8 cellular contexts compared by ENCODE assay signal in the genomic region with DNA sequence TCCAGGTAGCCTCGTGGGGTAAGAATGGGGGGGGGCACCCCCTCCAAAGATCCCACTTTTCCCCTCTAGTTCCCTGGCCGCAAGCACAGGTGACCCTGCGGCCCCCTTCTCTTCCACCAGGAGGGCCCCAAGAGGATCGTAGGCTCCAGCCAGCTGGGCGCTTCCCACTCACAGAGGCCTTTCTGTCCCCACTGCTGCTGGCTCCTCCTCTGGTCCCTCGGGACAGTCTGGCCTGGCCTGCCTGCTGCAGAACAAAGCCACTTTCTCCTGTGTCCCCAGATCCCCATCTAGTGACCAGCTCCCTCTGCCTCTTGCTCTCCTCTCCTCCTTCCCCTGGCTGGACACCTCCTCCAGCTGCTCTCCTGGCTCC. TPM values are rescaled to one million over a fixed set of nuclear protein-coding genes. Genes with fewer than 3 reads are reported as not detected.
A peak's percentile ranks its signal among the peaks of the same experiment; 100 is the strongest.
DNase-seq lines count a peak whose midpoint lies in the region; ATAC-seq and TF ChIP-seq lines count a peak whose summit lies in the region.

No MANE protein-coding gene starts in this region.

- BruUV-seq in Panc1 (replicated peaks; lab: Mats Ljungman, UMichigan), result no TSS peak

- peaks cover 2% of the 10 kb centered on the region; the same call in 1 of the 2 replicates for H3K4me1 ChIP-seq in Panc1 (ENCODE audit: control insufficient read depth, insufficient read depth, low read length)

- in situ Hi-C loops in Panc1 (cut with HindIII; ENCODE audit: low pct_unique_long_range_greater_than_20kb, low sequenced_read_pairs), result no loop called here

- POLR2A ChIA-PET in HEK293T (lab: Yijun Ruan, JAX), result interaction anchor here (1.2 to 3.2 kb wide), 5 partner anchors 13 to 170 kb away, joined by 3 to 27 read pairs (median 5); partner anchors contain the start of gene MAN1B1
- POLR2A ChIA-PET in Panc1 (lab: Charles Lee), result interaction anchor here (0.6 kb wide), 1 partner anchor 369 kb away, joined by 8 read pairs; no protein-coding TSS in a partner anchor
- POLR2A ChIA-PET in naive thymus-derived CD8-positive, alpha-beta T cell (lab: Charles Lee), result interaction anchor here (0.6 to 6.8 kb wide), 14 partner anchors 10 to 358 kb away, joined by 3 to 73 read pairs (median 4); partner anchors contain the start of gene MAN1B1

- ATAC-seq in Panc1, result peak; percentile 42
- no peak for ATAC-seq in naive thymus-derived CD8-positive, alpha-beta T cell
- ATAC-seq in HG03159 (IDR thresholded peaks at IDR 0.05; ENCODE audit: unreplicated experiment), result no peak

- H3K27ac ChIP-seq in Panc1 (ENCODE audit: low read length), result peak overlapping the region; percentile 66

- H3K36me3 Mint-ChIP-seq in endothelial cell (ENCODE audit: low read depth, unreplicated experiment), result no peaks in the 10 kb centered on the region
- H3K36me3 Mint-ChIP-seq in naive thymus-derived CD8-positive, alpha-beta T cell, result no peaks in the 10 kb centered on the region

- DNase-seq in COLO668 (lab: John Stamatoyannopoulos, UW; ENCODE audit: unreplicated experiment) (peak; percentile 84), HEK293T (ENCODE audit: extremely low spot score) (no peak), Panc1 (ENCODE audit: low read depth, low spot score) (no peak), endothelial cell (ENCODE audit: low spot score) (no peak), ureter (ENCODE audit: low spot score) (no peak), COLO829 (ENCODE audit: low spot score) (no peak)
- DNase-seq in naive thymus-derived CD8-positive, alpha-beta T cell, result peak in 1 of 10 donors; percentile 62

- peak overlapping the region; percentile 53 for H3K4me3 ChIP-seq in Panc1 (ENCODE audit: low read depth in 2 of 2, low read length in 2 of 2)

- H3K27ac Mint-ChIP-seq in endothelial cell (ENCODE audit: unreplicated experiment), result no peak overlapping the region
- peak overlapping the region in 5 of 10 donors; percentile 19 to 76 (median 67) for H3K27ac Mint-ChIP-seq in naive thymus-derived CD8-positive, alpha-beta T cell

- H3K9me3 ChIP-seq in Panc1 (ENCODE audit: control insufficient read depth, insufficient read depth, low read depth, low read length), result no peaks in the 10 kb centered on the region

- H3K36me3 ChIP-seq in Panc1 (ENCODE audit: control insufficient read depth, insufficient read depth, low read length), result no peaks in the 10 kb centered on the region; the same call in 1 of the 2 replicates

- H3K4me1 Mint-ChIP-seq in endothelial cell (ENCODE audit: unreplicated experiment), result peaks cover 4% of the 10 kb centered on the region
- peaks cover 11 to 23% (median 14%) of the 10 kb centered on the region in 4 donors for H3K4me1 Mint-ChIP-seq in naive thymus-derived CD8-positive, alpha-beta T cell

- peaks cover 18% of the 10 kb centered on the region for H3K27me3 Mint-ChIP-seq in endothelial cell (ENCODE audit: unreplicated experiment)
- peaks cover 0 to 8% (median 4%) of the 10 kb centered on the region in 5 donors for H3K27me3 Mint-ChIP-seq in naive thymus-derived CD8-positive, alpha-beta T cell

- TF ChIP-seq CTCF in Panc1 (IDR thresholded peaks at IDR 0.05), result no peak
- TF ChIP-seq CTCF in endothelial cell (IDR thresholded peaks at IDR 0.05; ENCODE audit: unreplicated experiment), result no peak

- intact Hi-C loops in Panc1 (cut with micrococcal nuclease; ENCODE audit: unreplicated experiment), result no loop called here

- no peaks in the 10 kb centered on the region for H3K27me3 ChIP-seq in Panc1 (ENCODE audit: control insufficient read depth, insufficient read depth, low read length)

- CTCF ChIA-PET in HEK293T (lab: Yijun Ruan, JAX), result interaction anchor here (0.8 to 2.4 kb wide), 6 partner anchors 13 to 166 kb away, joined by 3 to 11 read pairs (median 6); partner anchors contain the start of genes ABCA2 and NPDC1
- CTCF ChIA-PET in Panc1 (lab: Charles Lee), result interaction anchor here (0.6 to 1.0 kb wide), 2 partner anchors 12 to 195 kb away, joined by 3 to 4 read pairs; no protein-coding TSS in a partner anchor

- peak overlapping the region; percentile 56 for H3K4me3 Mint-ChIP-seq in endothelial cell (ENCODE audit: unreplicated experiment)
- peak overlapping the region; percentile 63 to 87 (median 72) for H3K4me3 Mint-ChIP-seq in naive thymus-derived CD8-positive, alpha-beta T cell

- H3K9me3 Mint-ChIP-seq in endothelial cell (ENCODE audit: unreplicated experiment), result no peaks in the 10 kb centered on the region
- no peaks in the 10 kb centered on the region for H3K9me3 Mint-ChIP-seq in naive thymus-derived CD8-positive, alpha-beta T cell

TF ChIP-seq in HEK293T, 16 proteins besides CTCF, POLR2A, EP300 and RAD21:
- no peak for TF ChIP-seq ZNF384 (IDR thresholded peaks at IDR 0.05)
- TF ChIP-seq FOXK2 (IDR thresholded peaks at IDR 0.05), result no peak
- 0 out of 2 replicates have a peak, but pooled peaks have one; percentile 1 for TF ChIP-seq L3MBTL2 (conservative IDR thresholded peaks at IDR 0.05)

RNA-seq across cellular contexts. Expression of gene SAPCD2, which starts 0.5 kb away (rescaled TPM):
- total RNA-seq in Panc1 (2021; ENCODE audit: unreplicated experiment) (18.4 TPM), endothelial cell (ENCODE audit: unreplicated experiment) (1.0 TPM), ureter (1.6 TPM)
- 11.5 TPM for polyA plus RNA-seq in Panc1 (2012; ENCODE audit: insufficient read length)
- total RNA-seq in naive thymus-derived CD8-positive, alpha-beta T cell, result under 1 TPM; 0.27 to 0.44 TPM
- polyA plus RNA-seq in naive thymus-derived CD8-positive, alpha-beta T cell, result under 1 TPM in 2 of 3 donors, not detected in 1; 0.23 to 0.27 TPM

RNA-seq across cellular contexts. Expression of gene UAP1L1, which starts 6.4 kb away (rescaled TPM):
- total RNA-seq in Panc1 (2021; ENCODE audit: unreplicated experiment) (23.1 TPM), endothelial cell (ENCODE audit: unreplicated experiment) (3.2 TPM), ureter (12.7 TPM)
- polyA plus RNA-seq in Panc1 (2012; ENCODE audit: insufficient read length), result 13.1 TPM
- 10 to 100 TPM; 25.2 to 28.7 TPM for total RNA-seq in naive thymus-derived CD8-positive, alpha-beta T cell
- polyA plus RNA-seq in naive thymus-derived CD8-positive, alpha-beta T cell, result 1 to 10 TPM; 2.3 to 7.8 (median 2.8) TPM

RNA-seq across cellular contexts. Expression of gene MAN1B1, which starts 15.9 kb away (rescaled TPM):
- total RNA-seq in Panc1 (2021; ENCODE audit: unreplicated experiment) (57.2 TPM), endothelial cell (ENCODE audit: unreplicated experiment) (70.4 TPM), ureter (57.8 TPM)
- polyA plus RNA-seq in Panc1 (2012; ENCODE audit: insufficient read length), result 49.5 TPM
- 10 to 100 TPM; 66.9 to 73.2 TPM for total RNA-seq in naive thymus-derived CD8-positive, alpha-beta T cell
- polyA plus RNA-seq in naive thymus-derived CD8-positive, alpha-beta T cell, result 10 to 100 TPM; 30.6 to 46.6 (median 38.3) TPM

RNA-seq across cellular contexts. Expression of gene ENTPD2, which starts 17.0 kb away (rescaled TPM):
- total RNA-seq in Panc1 (2021; ENCODE audit: unreplicated experiment) (2.8 TPM), endothelial cell (ENCODE audit: unreplicated experiment) (55.6 TPM), ureter (1.3 TPM)
- polyA plus RNA-seq in Panc1 (2012; ENCODE audit: insufficient read length), result 5.5 TPM
- total RNA-seq in naive thymus-derived CD8-positive, alpha-beta T cell, result not detected
- not detected for polyA plus RNA-seq in naive thymus-derived CD8-positive, alpha-beta T cell

RNA-seq across cellular contexts. Expression of gene NPDC1, which starts 24.9 kb away (rescaled TPM):
- total RNA-seq in Panc1 (2021; ENCODE audit: unreplicated experiment) (43.5 TPM), endothelial cell (ENCODE audit: unreplicated experiment) (116 TPM), ureter (138 TPM)
- polyA plus RNA-seq in Panc1 (2012; ENCODE audit: insufficient read length), result 73.8 TPM
- 1 to 10 TPM; 2.8 to 4.3 TPM for total RNA-seq in naive thymus-derived CD8-positive, alpha-beta T cell
- polyA plus RNA-seq in naive thymus-derived CD8-positive, alpha-beta T cell, result 1 to 10 TPM; 2.1 to 9.3 (median 4.2) TPM
